In the genomic region with DNA sequence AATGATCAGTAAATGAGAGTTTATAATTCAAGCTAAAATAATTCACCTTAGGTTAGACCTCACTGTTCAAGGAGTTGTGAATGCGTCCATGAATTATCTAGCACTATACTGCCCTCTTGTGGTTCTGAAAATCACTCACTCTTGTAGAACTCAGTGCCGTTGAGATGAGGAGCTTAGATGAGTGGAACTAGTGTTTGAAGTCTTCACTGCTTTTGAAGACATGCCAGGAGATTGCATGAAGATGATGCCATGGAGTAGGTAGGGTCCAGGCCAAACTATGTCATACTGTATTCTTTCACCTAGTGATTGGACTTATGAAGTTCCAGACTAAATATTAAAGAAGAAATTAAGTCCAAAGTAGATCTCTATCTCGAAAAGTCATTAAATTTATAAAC, we compare ENCODE assay signal across 8 cellular contexts. TPM values are rescaled to one million over a fixed set of nuclear protein-coding genes. Genes with fewer than 3 reads are reported as not detected.
DNase-seq lines count a peak whose midpoint lies in the region; TF ChIP-seq lines count a peak whose summit lies in the region.

No MANE protein-coding gene starts in this region.

- H3K79me2 ChIP-seq in Loucy (ENCODE audit: insufficient read depth, low read length) = no peaks in the 10 kb centered on the region

- no peaks in the 10 kb centered on the region for H3F3A ChIP-seq in Loucy (ENCODE audit: low read depth)

- H2AFZ ChIP-seq in Loucy (ENCODE audit: low read length) = no peak overlapping the region

- 31% methylated on average over 3 of the region's 3 CpGs for WGBS in liver
- 31% methylated on average over 3 of the region's 3 CpGs for WGBS in thyroid gland, 2 donors

- no peaks in the 10 kb centered on the region for H3K36me3 ChIP-seq in Loucy (ENCODE audit: insufficient read depth, low read length)
- H3K36me3 ChIP-seq in liver (ENCODE audit: control insufficient read depth in 4 of 4, insufficient read depth in 3 of 4, low read depth in 1 of 4, low read length in 3 of 4) = no peaks in the 10 kb centered on the region
- no peaks in the 10 kb centered on the region for H3K36me3 ChIP-seq in thyroid gland

- H3K4me1 ChIP-seq in Loucy (ENCODE audit: insufficient read depth, low read length, poor library complexity, severe bottlenecking) (no peaks in the 10 kb centered on the region), liver (ENCODE audit: control insufficient read depth in 4 of 4, insufficient read depth in 4 of 4, low read length in 3 of 4) (peaks cover 4 to 17% (median 11%) of the 10 kb centered on the region in 4 donors), thyroid gland (peaks cover 16 to 32% of the 10 kb centered on the region in 2 donors)

- no peaks in the 10 kb centered on the region for H4K20me1 ChIP-seq in Loucy (ENCODE audit: insufficient read depth, low read length, poor library complexity, severe bottlenecking)

- TF ChIP-seq POLR2A in thyroid gland (IDR thresholded peaks at IDR 0.05) = no peak

- H3K9me2 ChIP-seq in Loucy (replicated peaks; ENCODE audit: low read depth, low read length) = no peaks in the 10 kb centered on the region

- no peak overlapping the region for H3K4me3 ChIP-seq in Loucy (ENCODE audit: low read length, poor library complexity, severe bottlenecking)
- no peak overlapping the region for H3K4me3 ChIP-seq in liver (ENCODE audit: low read depth in 1 of 3, low read length in 3 of 3)
- no peak overlapping the region for H3K4me3 ChIP-seq in thyroid gland (replicated peaks in 1 of 3)

- H3K27me3 ChIP-seq in Loucy (ENCODE audit: insufficient read depth, low read length, poor library complexity, severe bottlenecking) (no peaks in the 10 kb centered on the region), liver (ENCODE audit: control insufficient read depth in 4 of 4, insufficient read depth in 4 of 4, low read length in 3 of 4) (no peaks in the 10 kb centered on the region), thyroid gland (no peaks in the 10 kb centered on the region)

- intact Hi-C loops in thyroid gland (cut with DNase I) = loop anchor here (10.0 kb wide), 1 partner anchor 420 kb away; no protein-coding TSS in a partner anchor

- H3K27ac ChIP-seq in cingulate gyrus (ENCODE audit: low read depth, low read length) = peak overlapping the region; percentile 66
- H3K27ac ChIP-seq in liver (ENCODE audit: low read depth in 1 of 2, low read length in 2 of 2) = peak overlapping the region; percentile 83 to 97
- H3K27ac ChIP-seq in thyroid gland = peak overlapping the region in 2 of 3 donors; percentile 45 to 71

- TF ChIP-seq CTCF in Loucy (conservative IDR thresholded peaks at IDR 0.05; ENCODE audit: low read length) (peak; percentile 81), liver (IDR thresholded peaks at IDR 0.05; ENCODE audit: low read depth, low read length, missing input control) (peak; percentile 79), thyroid gland (IDR thresholded peaks at IDR 0.05) (peak; percentile 45 to 86 (median 72))

- H3K9ac ChIP-seq in Loucy (ENCODE audit: low read depth, low read length, poor library complexity, severe bottlenecking) (no peak overlapping the region), liver (ENCODE audit: low read depth in 1 of 2, low read length in 2 of 2) (peak overlapping the region; percentile 58 to 95)

- DNase-seq in A172 (ENCODE audit: low spot score) (peak; percentile 83), GF-D8 (lab: John Stamatoyannopoulos, UW) (peak; percentile 30), HCEC 1CT (peak; percentile 75), RKO (ENCODE audit: low spot score) (peak; percentile 91), thyroid gland (no peak)

- peak; percentile 93 to 97 for TF ChIP-seq RAD21 in liver (IDR thresholded peaks at IDR 0.05)

- no peak overlapping the region for H3K4me2 ChIP-seq in Loucy (ENCODE audit: low read depth, low read length, poor library complexity, severe bottlenecking)

- H3K9me3 ChIP-seq in Loucy (ENCODE audit: insufficient read depth, low read depth, low read length) (no peaks in the 10 kb centered on the region), liver (ENCODE audit: control insufficient read depth in 4 of 4, low read length in 3 of 4) (no peaks in the 10 kb centered on the region), thyroid gland (no peaks in the 10 kb centered on the region)

TF ChIP-seq in liver, 16 proteins besides CTCF, POLR2A, EP300 and RAD21:
- TF ChIP-seq YY1 (IDR thresholded peaks at IDR 0.05) = no peak
- no peak for TF ChIP-seq JUND (IDR thresholded peaks at IDR 0.05)
- TF ChIP-seq GABPA (IDR thresholded peaks at IDR 0.05 in 1 of 2, conservative IDR thresholded peaks at IDR 0.05 in 1 of 2) = no peak
- TF ChIP-seq FOXA1 (IDR thresholded peaks at IDR 0.05) = no peak
- no peak for TF ChIP-seq NR2F2 (IDR thresholded peaks at IDR 0.05)
- TF ChIP-seq, protein P1, sequence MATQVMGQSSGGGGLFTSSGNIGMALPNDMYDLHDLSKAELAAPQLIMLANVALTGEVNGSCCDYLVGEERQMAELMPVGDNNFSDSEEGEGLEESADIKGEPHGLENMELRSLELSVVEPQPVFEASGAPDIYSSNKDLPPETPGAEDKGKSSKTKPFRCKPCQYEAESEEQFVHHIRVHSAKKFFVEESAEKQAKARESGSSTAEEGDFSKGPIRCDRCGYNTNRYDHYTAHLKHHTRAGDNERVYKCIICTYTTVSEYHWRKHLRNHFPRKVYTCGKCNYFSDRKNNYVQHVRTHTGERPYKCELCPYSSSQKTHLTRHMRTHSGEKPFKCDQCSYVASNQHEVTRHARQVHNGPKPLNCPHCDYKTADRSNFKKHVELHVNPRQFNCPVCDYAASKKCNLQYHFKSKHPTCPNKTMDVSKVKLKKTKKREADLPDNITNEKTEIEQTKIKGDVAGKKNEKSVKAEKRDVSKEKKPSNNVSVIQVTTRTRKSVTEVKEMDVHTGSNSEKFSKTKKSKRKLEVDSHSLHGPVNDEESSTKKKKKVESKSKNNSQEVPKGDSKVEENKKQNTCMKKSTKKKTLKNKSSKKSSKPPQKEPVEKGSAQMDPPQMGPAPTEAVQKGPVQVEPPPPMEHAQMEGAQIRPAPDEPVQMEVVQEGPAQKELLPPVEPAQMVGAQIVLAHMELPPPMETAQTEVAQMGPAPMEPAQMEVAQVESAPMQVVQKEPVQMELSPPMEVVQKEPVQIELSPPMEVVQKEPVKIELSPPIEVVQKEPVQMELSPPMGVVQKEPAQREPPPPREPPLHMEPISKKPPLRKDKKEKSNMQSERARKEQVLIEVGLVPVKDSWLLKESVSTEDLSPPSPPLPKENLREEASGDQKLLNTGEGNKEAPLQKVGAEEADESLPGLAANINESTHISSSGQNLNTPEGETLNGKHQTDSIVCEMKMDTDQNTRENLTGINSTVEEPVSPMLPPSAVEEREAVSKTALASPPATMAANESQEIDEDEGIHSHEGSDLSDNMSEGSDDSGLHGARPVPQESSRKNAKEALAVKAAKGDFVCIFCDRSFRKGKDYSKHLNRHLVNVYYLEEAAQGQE (IDR thresholded peaks at IDR 0.05) = no peak
- TF ChIP-seq EGR1 (IDR thresholded peaks at IDR 0.05; ENCODE audit: low read depth in 2 of 2) = no peak
- no peak for TF ChIP-seq FOXA2 (IDR thresholded peaks at IDR 0.05)
- TF ChIP-seq, protein P2, sequence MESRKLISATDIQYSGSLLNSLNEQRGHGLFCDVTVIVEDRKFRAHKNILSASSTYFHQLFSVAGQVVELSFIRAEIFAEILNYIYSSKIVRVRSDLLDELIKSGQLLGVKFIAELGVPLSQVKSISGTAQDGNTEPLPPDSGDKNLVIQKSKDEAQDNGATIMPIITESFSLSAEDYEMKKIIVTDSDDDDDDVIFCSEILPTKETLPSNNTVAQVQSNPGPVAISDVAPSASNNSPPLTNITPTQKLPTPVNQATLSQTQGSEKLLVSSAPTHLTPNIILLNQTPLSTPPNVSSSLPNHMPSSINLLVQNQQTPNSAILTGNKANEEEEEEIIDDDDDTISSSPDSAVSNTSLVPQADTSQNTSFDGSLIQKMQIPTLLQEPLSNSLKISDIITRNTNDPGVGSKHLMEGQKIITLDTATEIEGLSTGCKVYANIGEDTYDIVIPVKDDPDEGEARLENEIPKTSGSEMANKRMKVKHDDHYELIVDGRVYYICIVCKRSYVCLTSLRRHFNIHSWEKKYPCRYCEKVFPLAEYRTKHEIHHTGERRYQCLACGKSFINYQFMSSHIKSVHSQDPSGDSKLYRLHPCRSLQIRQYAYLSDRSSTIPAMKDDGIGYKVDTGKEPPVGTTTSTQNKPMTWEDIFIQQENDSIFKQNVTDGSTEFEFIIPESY (IDR thresholded peaks at IDR 0.05) = no peak

RNA-seq across cellular contexts. Expression of a gene that starts 28.8 kb away (rescaled TPM):
- 5.7 and 5.8 TPM in 2 replicates for total RNA-seq in A172 (2014; rRNA removed; shearing (Covaris generic))
- 10 to 100 TPM in 1 of 2 donors, 1 to 10 TPM in 1; 8.1 to 12.1 TPM for total RNA-seq in liver
- 1 to 10 TPM; 3.9 to 6.4 TPM for polyA plus RNA-seq in liver
- total RNA-seq in thyroid gland = 1 to 10 TPM; 5.0 to 9.4 (median 7.0) TPM

Comparison
In these comparisons a context has a peak if more than half of its experiments do, and no peak if none do; other contexts are left out.
1. DNase-seq: peak in A172 (single experiment), GF-D8 (single experiment), HCEC 1CT (single experiment) and RKO (single experiment); none in thyroid gland (0 of 2).
2. Peak in every context shown above with its lines, with median percentiles within 50 percentile points of each other: CTCF ChIP-seq and H3K27ac ChIP-seq.